ENCODE assay signal across 13 cellular contexts in genomic region chr2:112643488-112643887, GRCh38. TPM values are rescaled to one million over a fixed set of nuclear protein-coding genes. Genes with fewer than 3 reads are reported as not detected.
DNase-seq lines count a peak whose midpoint lies in the region; ATAC-seq and TF ChIP-seq lines count a peak whose summit lies in the region.
"Had no signal": no experiment of that assay in that cellular context is flagged by ENCODE, and none has a peak within 500 bp of the region (broad histone marks: within the 10 kb centered on the region; RNA-seq: fewer than 3 reads in every experiment).

No MANE protein-coding gene starts in this region.

- H2BK15ac ChIP-seq in mesenchymal stem cell (ENCODE audit: low read depth, poor library complexity, severe bottlenecking), result peak overlapping the region; percentile 98

- TF ChIP-seq CTCF in left ventricle myocardium inferior (IDR thresholded peaks at IDR 0.05; ENCODE audit: borderline replicate concordance) (no peak), heart right ventricle (IDR thresholded peaks at IDR 0.05) (no peak), type B pancreatic cell (conservative IDR thresholded peaks at IDR 0.05) (no peak)

- 89 to 95% methylated on average over 3 of the region's 3 CpGs for WGBS in heart right ventricle, 2 donors
- 95% methylated on average over 3 of the region's 3 CpGs for WGBS in mesenchymal stem cell

- peak overlapping the region in 1 of 2 experiments; percentile 27 for H3K23ac ChIP-seq in mesenchymal stem cell (ENCODE audit: low read length in 2 of 2)

- H3K4me3 ChIP-seq in left ventricle myocardium inferior (no peak overlapping the region), heart right ventricle (no peak overlapping the region), mesenchymal stem cell (ENCODE audit: insufficient read depth in 1 of 2, low read depth in 1 of 2, low read length in 2 of 2) (peak overlapping the region in 1 of 2 experiments; percentile 90)

- H2BK12ac ChIP-seq in mesenchymal stem cell (ENCODE audit: low read length in 2 of 2), result peak overlapping the region in 1 of 2 experiments; percentile 79

- DNase-seq in left ventricle myocardium inferior (no peak), heart right ventricle (no peak), mesenchymal stem cell (no peak), type B pancreatic cell (ENCODE audit: extremely low spot score, unreplicated experiment) (no peak), DMS53 treated with DMSO at 0.1 percent for 48 hours (lab: John Stamatoyannopoulos, UW; ENCODE audit: unreplicated experiment) (no peak), SKM-1 treated with dmso at 0.1 percent for 144 hours (lab: John Stamatoyannopoulos, UW; ENCODE audit: unreplicated experiment) (no peak)
- DNase-seq in activated T-helper 2 cell treated with anti-CD3 and anti-CD28 coated beads, Interferon-gamma antibody, Interleukin-2, Interleukin-4, amounts not matched to agents 10 μg/mL and 5 μg/mL and 100 μg/mL, durations not matched to agents 14 hours and 24 hours and 36 hours (ENCODE audit: low spot score), result no peak
- DNase-seq in activated CD4-positive, CD25-positive, alpha-beta regulatory T cell (lab: John Stamatoyannopoulos, UW), result no peak
- DNase-seq: activated naive CD8-positive, alpha-beta T cell treated with anti-CD3 and anti-CD28 coated beads for 36 hours; glutamatergic neuron; NCI-H1930; NCI-H510A treated with DMSO at 0.1 percent for 48 hours had no signal

- peaks cover 4% of the 10 kb centered on the region for H3K79me1 ChIP-seq in mesenchymal stem cell (replicated peaks; ENCODE audit: low read length, poor library complexity, severe bottlenecking)

- peak overlapping the region; percentile 4 for H3K4me3 Mint-ChIP-seq in activated T-helper 2 cell treated with anti-CD3 and anti-CD28 coated beads, Interferon-gamma antibody, Interleukin-2, Interleukin-4, amounts not matched to agents 10 μg/mL and 5 μg/mL and 100 μg/mL, durations not matched to agents 14 hours and 24 hours and 36 hours (ENCODE audit: low read depth)
- H3K4me3 Mint-ChIP-seq in type B pancreatic cell, result no peak overlapping the region
- H3K4me3 Mint-ChIP-seq: activated naive CD8-positive, alpha-beta T cell treated with anti-CD3 and anti-CD28 coated beads for 36 hours had no signal

- H3K4me1 ChIP-seq in left ventricle myocardium inferior (peaks cover 52% of the 10 kb centered on the region), heart right ventricle (peaks cover 4 to 73% (median 35%) of the 10 kb centered on the region in 9 donors), mesenchymal stem cell (ENCODE audit: control insufficient read depth, insufficient read depth, low read depth, low read length) (peaks cover 18% of the 10 kb centered on the region)

- peak overlapping the region; percentile 69 for H2AK5ac ChIP-seq in mesenchymal stem cell (ENCODE audit: low read length, severe bottlenecking)

- no peak overlapping the region for H3K9ac ChIP-seq in mesenchymal stem cell (ENCODE audit: low read length)

- intact Hi-C loops in left ventricle myocardium inferior (cut with micrococcal nuclease) (no loop called here), heart right ventricle (cut with DNase I) (no loop called here)
- intact Hi-C loops in activated T-helper 2 cell treated with anti-CD3 and anti-CD28 coated beads, Interferon-gamma antibody, Interleukin-2, Interleukin-4, amounts not matched to agents 10 μg/mL and 5 μg/mL and 100 μg/mL, durations not matched to agents 14 hours and 24 hours and 36 hours (cut with micrococcal nuclease), result loop anchor here (10.0 kb wide), 1 partner anchor 181 kb away; no protein-coding TSS in a partner anchor

- no peak overlapping the region for H3K27ac Mint-ChIP-seq in activated T-helper 2 cell treated with anti-CD3 and anti-CD28 coated beads, Interferon-gamma antibody, Interleukin-2, Interleukin-4, amounts not matched to agents 10 μg/mL and 5 μg/mL and 100 μg/mL, durations not matched to agents 14 hours and 24 hours and 36 hours
- peak overlapping the region; percentile 95 for H3K27ac Mint-ChIP-seq in type B pancreatic cell
- H3K27ac Mint-ChIP-seq: activated naive CD8-positive, alpha-beta T cell treated with anti-CD3 and anti-CD28 coated beads for 36 hours had no signal

- peak overlapping the region in 1 of 2 experiments; percentile 6 for H3K4ac ChIP-seq in mesenchymal stem cell (ENCODE audit: low read depth in 1 of 2, low read length in 2 of 2)

- H3K4me2 ChIP-seq in mesenchymal stem cell (ENCODE audit: low read length, poor library complexity, severe bottlenecking), result no peak overlapping the region

- H3K14ac ChIP-seq in mesenchymal stem cell (ENCODE audit: low read length in 2 of 2), result no peak overlapping the region

- peaks cover 59% of the 10 kb centered on the region for H3K4me1 Mint-ChIP-seq in activated T-helper 2 cell treated with anti-CD3 and anti-CD28 coated beads, Interferon-gamma antibody, Interleukin-2, Interleukin-4, amounts not matched to agents 10 μg/mL and 5 μg/mL and 100 μg/mL, durations not matched to agents 14 hours and 24 hours and 36 hours (ENCODE audit: low read depth)
- H3K4me1 Mint-ChIP-seq in type B pancreatic cell (ENCODE audit: unreplicated experiment), result peaks cover 17% of the 10 kb centered on the region

- H3K9me3 ChIP-seq in left ventricle myocardium inferior (replicated peaks), result no peaks in the 10 kb centered on the region
- H3K9me3 ChIP-seq in heart right ventricle, result no peaks in the 10 kb centered on the region
- no peaks in the 10 kb centered on the region for H3K9me3 ChIP-seq in mesenchymal stem cell (ENCODE audit: control insufficient read depth, low read length)

- no peaks in the 10 kb centered on the region for H3K27me3 ChIP-seq in left ventricle myocardium inferior (ENCODE audit: low read depth)
- no peaks in the 10 kb centered on the region for H3K27me3 ChIP-seq in heart right ventricle
- no peaks in the 10 kb centered on the region for H3K27me3 ChIP-seq in mesenchymal stem cell (ENCODE audit: control insufficient read depth in 1 of 2, insufficient read depth in 1 of 2, low read length in 2 of 2)

- H3K27ac ChIP-seq in left ventricle myocardium inferior (replicated peaks) (peak overlapping the region; percentile 99), heart right ventricle (peak overlapping the region in 4 of 10 donors; percentile 10 to 98 (median 54)), mesenchymal stem cell (ENCODE audit: low read length, poor library complexity, severe bottlenecking) (no peak overlapping the region)

- no peaks in the 10 kb centered on the region for H3K9me3 Mint-ChIP-seq in activated T-helper 2 cell treated with anti-CD3 and anti-CD28 coated beads, Interferon-gamma antibody, Interleukin-2, Interleukin-4, amounts not matched to agents 10 μg/mL and 5 μg/mL and 100 μg/mL, durations not matched to agents 14 hours and 24 hours and 36 hours
- H3K9me3 Mint-ChIP-seq in type B pancreatic cell, result no peaks in the 10 kb centered on the region
- H3K9me3 Mint-ChIP-seq: activated naive CD8-positive, alpha-beta T cell treated with anti-CD3 and anti-CD28 coated beads for 36 hours had no signal

- peaks cover 34% of the 10 kb centered on the region for H3K36me3 Mint-ChIP-seq in activated T-helper 2 cell treated with anti-CD3 and anti-CD28 coated beads, Interferon-gamma antibody, Interleukin-2, Interleukin-4, amounts not matched to agents 10 μg/mL and 5 μg/mL and 100 μg/mL, durations not matched to agents 14 hours and 24 hours and 36 hours (ENCODE audit: low read depth)
- H3K36me3 Mint-ChIP-seq in type B pancreatic cell, result peaks cover 14% of the 10 kb centered on the region

- no peaks in the 10 kb centered on the region for H3K27me3 Mint-ChIP-seq in activated T-helper 2 cell treated with anti-CD3 and anti-CD28 coated beads, Interferon-gamma antibody, Interleukin-2, Interleukin-4, amounts not matched to agents 10 μg/mL and 5 μg/mL and 100 μg/mL, durations not matched to agents 14 hours and 24 hours and 36 hours (ENCODE audit: low read depth)
- H3K27me3 Mint-ChIP-seq in type B pancreatic cell, result peaks cover 16% of the 10 kb centered on the region
- H3K27me3 Mint-ChIP-seq: activated naive CD8-positive, alpha-beta T cell treated with anti-CD3 and anti-CD28 coated beads for 36 hours had no signal

- ATAC-seq in heart right ventricle, result no peak
- ATAC-seq: activated CD4-positive, CD25-positive, alpha-beta regulatory T cell treated with anti-CD3 and anti-CD28 coated beads, Interleukin-2, amount 50 U/mL, for 24 hours had no signal

- peak overlapping the region; percentile 0 for H2BK120ac ChIP-seq in mesenchymal stem cell (ENCODE audit: low read depth, low read length)

- peak overlapping the region in 1 of 2 experiments; percentile 70 for H3K18ac ChIP-seq in mesenchymal stem cell (ENCODE audit: low read depth in 1 of 2, low read length in 2 of 2)

- H2BK5ac ChIP-seq in mesenchymal stem cell (ENCODE audit: low read depth, low read length, poor library complexity, severe bottlenecking), result no peak overlapping the region

- H3K36me3 ChIP-seq in left ventricle myocardium inferior (peaks cover 14% of the 10 kb centered on the region), heart right ventricle (peaks cover 0 to 16% (median 11%) of the 10 kb centered on the region in 9 donors), mesenchymal stem cell (ENCODE audit: control insufficient read depth in 1 of 2, insufficient read depth in 2 of 2, low read depth in 1 of 2, low read length in 2 of 2) (peaks cover 0 to 19% of the 10 kb centered on the region in 2 experiments)

- H4K8ac ChIP-seq in mesenchymal stem cell (ENCODE audit: low read length), result no peak overlapping the region

- H4K91ac ChIP-seq in mesenchymal stem cell (ENCODE audit: low read length), result peak overlapping the region; percentile 82

- H2AFZ ChIP-seq in mesenchymal stem cell (ENCODE audit: low read depth, low read length), result no peak overlapping the region

RNA-seq across cellular contexts. Expression of gene SLC20A1, which starts 2.3 kb away (rescaled TPM):
- total RNA-seq in left ventricle myocardium inferior, result 10.5 TPM
- 10 to 100 TPM; 10.8 to 21.3 (median 13.2) TPM for total RNA-seq in heart right ventricle
- polyA plus RNA-seq in heart right ventricle, result 10 to 100 TPM in 1 of 2 donors, 1 to 10 TPM in 1; 9.9 to 14.3 TPM
- total RNA-seq in activated T-helper 2 cell treated with anti-CD3 and anti-CD28 coated beads, Interferon-gamma antibody, Interleukin-2, Interleukin-4, amounts not matched to agents 10 μg/mL and 5 μg/mL and 100 μg/mL, durations not matched to agents 14 hours and 24 hours and 36 hours, result 128 TPM in 2 replicates
- 115 TPM for polyA plus RNA-seq in mesenchymal stem cell (2013, experiment 1 of 2)
- polyA plus RNA-seq in mesenchymal stem cell (2013, experiment 2 of 2), result 115 TPM
- 50.3 and 63.9 TPM in 2 replicates for total RNA-seq in type B pancreatic cell (ENCODE audit: low replicate concordance)

RNA-seq across cellular contexts. Expression of gene CHCHD5, which starts 59.1 kb away (rescaled TPM):
- 19.2 TPM for total RNA-seq in left ventricle myocardium inferior
- total RNA-seq in heart right ventricle, result 10 to 100 TPM; 20.8 to 30.3 (median 25.0) TPM
- polyA plus RNA-seq in heart right ventricle, result 10 to 100 TPM; 15.0 to 36.2 TPM
- 36.7 and 39.6 TPM in 2 replicates for total RNA-seq in activated T-helper 2 cell treated with anti-CD3 and anti-CD28 coated beads, Interferon-gamma antibody, Interleukin-2, Interleukin-4, amounts not matched to agents 10 μg/mL and 5 μg/mL and 100 μg/mL, durations not matched to agents 14 hours and 24 hours and 36 hours
- polyA plus RNA-seq in mesenchymal stem cell (2013, experiment 1 of 2), result 25.0 TPM
- polyA plus RNA-seq in mesenchymal stem cell (2013, experiment 2 of 2), result 24.5 TPM
- total RNA-seq in type B pancreatic cell (ENCODE audit: low replicate concordance), result 25.6 and 33.5 TPM in 2 replicates
